ENCODE assay signal across 10 cellular contexts in genomic region chr17:77464988-77465357, GRCh38.
DNase-seq lines count a peak whose midpoint lies in the region; ATAC-seq and TF ChIP-seq lines count a peak whose summit lies in the region.
"Had no signal": no experiment of that assay in that cellular context is flagged by ENCODE, and none has a peak within 500 bp of the region (broad histone marks: within the 10 kb centered on the region; RNA-seq: fewer than 3 reads in every experiment).

No MANE protein-coding gene starts in this region.

- H3K27ac ChIP-seq in DND-41 (ENCODE audit: low read length), result peak overlapping the region; percentile 86
- peak overlapping the region; percentile 91 for H3K27ac ChIP-seq in KOPT-K1 (ENCODE audit: low read depth, low read length, poor library complexity, severe bottlenecking)
- H3K27ac ChIP-seq in colonic mucosa, result peak overlapping the region; percentile 61
- peak overlapping the region; percentile 89 for H3K27ac ChIP-seq in neural progenitor cell
- H3K27ac ChIP-seq: parathyroid adenoma had no signal

- H3K4me2 ChIP-seq in DND-41 (ENCODE audit: insufficient read depth, low read length) (peak overlapping the region; percentile 63), neural progenitor cell (peak overlapping the region; percentile 78)

- peaks cover 75% of the 10 kb centered on the region for H3K4me1 Mint-ChIP-seq in neural progenitor cell

- H3K36me3 ChIP-seq in DND-41 (ENCODE audit: insufficient read depth, low read length) (peaks cover 73% of the 10 kb centered on the region), KOPT-K1 (ENCODE audit: insufficient read depth, low read length) (peaks cover 51% of the 10 kb centered on the region), colonic mucosa (no peaks in the 10 kb centered on the region), neural progenitor cell (no peaks in the 10 kb centered on the region)

- peak overlapping the region in 1 of 2 experiments; percentile 47; a peak in 2 of 4 replicates for H3K4me3 ChIP-seq in DND-41 (ENCODE audit: low read depth in 1 of 2, low read length in 2 of 2)
- no peak overlapping the region for H3K4me3 ChIP-seq in colonic mucosa
- no peak overlapping the region for H3K4me3 ChIP-seq in neural progenitor cell

- H3K4me3 Mint-ChIP-seq in neural progenitor cell, result no peak overlapping the region

- H3K36me3 Mint-ChIP-seq in neural progenitor cell, result peaks cover 18% of the 10 kb centered on the region

- TF ChIP-seq CTCF in DND-41 (IDR thresholded peaks at IDR 0.05; ENCODE audit: borderline replicate concordance, extremely low read depth, low read length, poor library complexity, severe bottlenecking) (no peak), colonic mucosa (IDR thresholded peaks at IDR 0.05) (no peak), neural progenitor cell (IDR thresholded peaks at IDR 0.05) (no peak)

- H3K9ac ChIP-seq in DND-41 (ENCODE audit: low read depth, low read length) (peak overlapping the region; percentile 46), colonic mucosa (ENCODE audit: low read depth in 2 of 2, low read length in 2 of 2) (no peak overlapping the region), neural progenitor cell (no peak overlapping the region)
- H3K9ac ChIP-seq: parathyroid adenoma had no signal

- H3K79me2 ChIP-seq in DND-41 (ENCODE audit: insufficient read depth, low read length) (peaks cover 97% of the 10 kb centered on the region), neural progenitor cell (ENCODE audit: low read depth) (peaks cover 100% of the 10 kb centered on the region)

- H3F3A ChIP-seq in neural progenitor cell (ENCODE audit: low read depth), result peaks cover 76% of the 10 kb centered on the region

- H4K20me1 ChIP-seq in DND-41 (ENCODE audit: insufficient read depth, low read length) (peaks cover 84% of the 10 kb centered on the region), neural progenitor cell (ENCODE audit: low read depth) (peaks cover 79% of the 10 kb centered on the region)

- peaks cover 15% of the 10 kb centered on the region for H3K27me3 Mint-ChIP-seq in neural progenitor cell (ENCODE audit: insufficient read depth, low read depth)

- H2AFZ ChIP-seq in DND-41 (ENCODE audit: low read depth, low read length) (no peak overlapping the region), neural progenitor cell (replicated peaks) (no peak overlapping the region)
- H2AFZ ChIP-seq: parathyroid adenoma had no signal

- DNase-seq in DND-41 (no peak), colonic mucosa (no peak), neural progenitor cell (ENCODE audit: low spot score) (no peak), kidney glomerular epithelial cell (lab: John Stamatoyannopoulos, UW) (no peak), MV-4-11 (lab: John Stamatoyannopoulos, UW) (no peak), NK-92 (lab: John Stamatoyannopoulos, UW; ENCODE audit: unreplicated experiment) (no peak), NCI-H1694 (lab: John Stamatoyannopoulos, UW) (no peak)
- DNase-seq: NCI-H1930 had no signal

- H3K9me3 Mint-ChIP-seq in neural progenitor cell, result no peaks in the 10 kb centered on the region

- H3K27ac Mint-ChIP-seq in neural progenitor cell, result peak overlapping the region; percentile 98

- peaks cover 84% of the 10 kb centered on the region for H3K4me1 ChIP-seq in DND-41 (ENCODE audit: insufficient read depth, low read length)
- peaks cover 21% of the 10 kb centered on the region for H3K4me1 ChIP-seq in colonic mucosa
- H3K4me1 ChIP-seq in neural progenitor cell, result peaks cover 59% of the 10 kb centered on the region

- ATAC-seq in DND-41 (ENCODE audit: insufficient read depth, low read depth), result no peak

- no peaks in the 10 kb centered on the region for H3K27me3 ChIP-seq in DND-41 (ENCODE audit: insufficient read depth, low read length, poor library complexity)
- H3K27me3 ChIP-seq in colonic mucosa, result no peaks in the 10 kb centered on the region
- H3K27me3 ChIP-seq in neural progenitor cell, result no peaks in the 10 kb centered on the region

- intact Hi-C loops in colonic mucosa (cut with DNase I), result no loop called here

- H3K9me3 ChIP-seq in DND-41 (ENCODE audit: insufficient read depth, low read length, severe bottlenecking), result no peaks in the 10 kb centered on the region
- no peaks in the 10 kb centered on the region for H3K9me3 ChIP-seq in KOPT-K1 (ENCODE audit: insufficient read depth, low read length, poor library complexity, severe bottlenecking)
- H3K9me3 ChIP-seq in colonic mucosa, result no peaks in the 10 kb centered on the region
- no peaks in the 10 kb centered on the region for H3K9me3 ChIP-seq in neural progenitor cell (ENCODE audit: low read depth)
